In genomic region chr1:6037338-6037762, GRCh38 we compare ENCODE assay signal across 10 cellular contexts. TPM values are rescaled to one million over a fixed set of nuclear protein-coding genes. Genes with fewer than 3 reads are reported as not detected.
DNase-seq lines count a peak whose midpoint lies in the region; ATAC-seq and TF ChIP-seq lines count a peak whose summit lies in the region.
"Had no signal": no experiment of that assay in that cellular context is flagged by ENCODE, and none has a peak within 500 bp of the region (broad histone marks: within the 10 kb centered on the region; RNA-seq: fewer than 3 reads in every experiment).

No MANE protein-coding gene starts in this region.

- no peaks in the 10 kb centered on the region for H3K27me3 ChIP-seq in colonic mucosa

- intact Hi-C loops in colonic mucosa (cut with DNase I): no loop called here

- no peaks in the 10 kb centered on the region for H3K36me3 ChIP-seq in colonic mucosa
- H3K36me3 ChIP-seq: cardiac muscle cell had no signal

- no peak for TF ChIP-seq CTCF in colonic mucosa (IDR thresholded peaks at IDR 0.05)

- H3K4me3 Mint-ChIP-seq in activated CD8-positive, alpha-beta memory T cell treated with anti-CD3 and anti-CD28 coated beads, Interleukin-2, amount 10 ng/mL, durations not matched to agents 7 days and 5 days: peak overlapping the region; percentile 7
- no peak overlapping the region for H3K4me3 Mint-ChIP-seq in activated CD8-positive, alpha-beta T cell treated with anti-CD3 and anti-CD28 coated beads, Interleukin-2, amount 10 ng/mL, durations not matched to agents 7 days and 5 days

- H3K36me3 Mint-ChIP-seq in activated CD8-positive, alpha-beta memory T cell treated with anti-CD3 and anti-CD28 coated beads, Interleukin-2, amount 10 ng/mL, durations not matched to agents 7 days and 5 days: peaks cover 41% of the 10 kb centered on the region
- peaks cover 62% of the 10 kb centered on the region for H3K36me3 Mint-ChIP-seq in activated CD8-positive, alpha-beta T cell treated with anti-CD3 and anti-CD28 coated beads, Interleukin-2, amount 10 ng/mL, durations not matched to agents 7 days and 5 days (ENCODE audit: low read depth)

- peak; percentile 63 for DNase-seq in activated CD8-positive, alpha-beta memory T cell treated with anti-CD3 and anti-CD28 coated beads, Interleukin-2, amount 10 ng/mL, durations not matched to agents 7 days and 5 days
- DNase-seq in activated CD8-positive, alpha-beta memory T cell treated with anti-CD3 and anti-CD28 coated beads for 24 hours: no peak
- DNase-seq in activated CD8-positive, alpha-beta T cell treated with anti-CD3 and anti-CD28 coated beads, Interleukin-2, amount 10 ng/mL, durations not matched to agents 7 days and 5 days: peak; percentile 52
- DNase-seq in smooth muscle cell of the brain vasculature (ENCODE audit: low read depth, low spot score) (peak; percentile 43), colonic mucosa (no peak), globus pallidus (ENCODE audit: low spot score) (no peak), NCI-H2081 treated with DMSO at 0.1 percent for 48 hours (lab: John Stamatoyannopoulos, UW) (no peak)

- H3K4me1 Mint-ChIP-seq in activated CD8-positive, alpha-beta memory T cell treated with anti-CD3 and anti-CD28 coated beads, Interleukin-2, amount 10 ng/mL, durations not matched to agents 7 days and 5 days: peaks cover 69% of the 10 kb centered on the region
- peaks cover 80% of the 10 kb centered on the region for H3K4me1 Mint-ChIP-seq in activated CD8-positive, alpha-beta T cell treated with anti-CD3 and anti-CD28 coated beads, Interleukin-2, amount 10 ng/mL, durations not matched to agents 7 days and 5 days (ENCODE audit: low read depth)

- CTCF ChIA-PET in activated CD8-positive, alpha-beta memory T cell treated with anti-CD3 and anti-CD28 coated beads, Interleukin-2, amount 10 ng/mL, durations not matched to agents 7 days and 5 days (lab: Charles Lee): interaction anchor here (2.2 kb wide), 1 partner anchor 12 kb away, joined by 7 read pairs; no protein-coding TSS in a partner anchor
- CTCF ChIA-PET in activated CD8-positive, alpha-beta T cell treated with anti-CD3 and anti-CD28 coated beads, Interleukin-2, amount 10 ng/mL, durations not matched to agents 7 days and 5 days (lab: Charles Lee): interaction anchor here (1.1 to 1.8 kb wide), 2 partner anchors 16 to 43 kb away, joined by 3 to 7 read pairs; no protein-coding TSS in a partner anchor

- H3K9me3 Mint-ChIP-seq in activated CD8-positive, alpha-beta memory T cell treated with anti-CD3 and anti-CD28 coated beads, Interleukin-2, amount 10 ng/mL, durations not matched to agents 7 days and 5 days (ENCODE audit: low read depth): no peaks in the 10 kb centered on the region
- H3K9me3 Mint-ChIP-seq in activated CD8-positive, alpha-beta T cell treated with anti-CD3 and anti-CD28 coated beads, Interleukin-2, amount 10 ng/mL, durations not matched to agents 7 days and 5 days (ENCODE audit: insufficient read depth): no peaks in the 10 kb centered on the region

- POLR2A ChIA-PET in activated CD8-positive, alpha-beta T cell treated with anti-CD3 and anti-CD28 coated beads, Interleukin-2, amount 10 ng/mL, durations not matched to agents 7 days and 5 days (lab: Charles Lee): interaction anchor here (1.2 to 2.0 kb wide), 4 partner anchors 9 to 45 kb away, joined by 4 to 6 read pairs (median 5); partner anchors contain the start of gene NPHP4

- no peaks in the 10 kb centered on the region for H3K27me3 Mint-ChIP-seq in activated CD8-positive, alpha-beta memory T cell treated with anti-CD3 and anti-CD28 coated beads, Interleukin-2, amount 10 ng/mL, durations not matched to agents 7 days and 5 days
- no peaks in the 10 kb centered on the region for H3K27me3 Mint-ChIP-seq in activated CD8-positive, alpha-beta T cell treated with anti-CD3 and anti-CD28 coated beads, Interleukin-2, amount 10 ng/mL, durations not matched to agents 7 days and 5 days (ENCODE audit: low read depth)

- no peak overlapping the region for H3K9ac ChIP-seq in colonic mucosa (ENCODE audit: low read depth in 2 of 2, low read length in 2 of 2)
- H3K9ac ChIP-seq: parathyroid adenoma had no signal

- no peaks in the 10 kb centered on the region for H3K4me1 ChIP-seq in colonic mucosa
- H3K4me1 ChIP-seq: parathyroid adenoma had no signal

- no peaks in the 10 kb centered on the region for H3K9me3 ChIP-seq in colonic mucosa

- peak; percentile 68 for ATAC-seq in activated CD8-positive, alpha-beta memory T cell treated with anti-CD3 and anti-CD28 coated beads, Interleukin-2, amount 10 ng/mL, durations not matched to agents 7 days and 5 days
- ATAC-seq in HG03095 (IDR thresholded peaks at IDR 0.05; ENCODE audit: unreplicated experiment): peak; percentile 63
- peak; percentile 60 for ATAC-seq in activated CD8-positive, alpha-beta T cell treated with anti-CD3 and anti-CD28 coated beads, Interleukin-2, amount 10 ng/mL, durations not matched to agents 7 days and 5 days

- no peak overlapping the region for H3K27ac ChIP-seq in colonic mucosa
- H3K27ac ChIP-seq: cardiac muscle cell, parathyroid adenoma had no signal

- H3K27ac Mint-ChIP-seq in activated CD8-positive, alpha-beta memory T cell treated with anti-CD3 and anti-CD28 coated beads, Interleukin-2, amount 10 ng/mL, durations not matched to agents 7 days and 5 days: peak overlapping the region; percentile 85
- peak overlapping the region; percentile 84 for H3K27ac Mint-ChIP-seq in activated CD8-positive, alpha-beta T cell treated with anti-CD3 and anti-CD28 coated beads, Interleukin-2, amount 10 ng/mL, durations not matched to agents 7 days and 5 days

- no peak overlapping the region for H3K4me3 ChIP-seq in colonic mucosa
- H3K4me3 ChIP-seq: cardiac muscle cell had no signal

RNA-seq across cellular contexts. Expression of gene KCNAB2, which starts 8.3 kb away (rescaled TPM):
- 100 to 1,000 TPM; 248 to 368 TPM for total RNA-seq in activated CD8-positive, alpha-beta memory T cell treated with anti-CD3 and anti-CD28 coated beads, Interleukin-2, amount 10 ng/mL, durations not matched to agents 7 days and 5 days
- 100 to 1,000 TPM; 343 to 360 TPM for total RNA-seq in activated CD8-positive, alpha-beta T cell treated with anti-CD3 and anti-CD28 coated beads, Interleukin-2, amount 10 ng/mL, durations not matched to agents 7 days and 5 days
- 1 to 10 TPM; 4.7 to 6.4 TPM for total RNA-seq in colonic mucosa

RNA-seq across cellular contexts. Expression of gene NPHP4, which starts 45.1 kb away (rescaled TPM):
- 10 to 100 TPM; 15.4 to 20.3 TPM for total RNA-seq in activated CD8-positive, alpha-beta memory T cell treated with anti-CD3 and anti-CD28 coated beads, Interleukin-2, amount 10 ng/mL, durations not matched to agents 7 days and 5 days
- total RNA-seq in activated CD8-positive, alpha-beta T cell treated with anti-CD3 and anti-CD28 coated beads, Interleukin-2, amount 10 ng/mL, durations not matched to agents 7 days and 5 days: 10 to 100 TPM; 15.6 to 17.2 TPM
- 10 to 100 TPM in 1 of 2 donors, 1 to 10 TPM in 1; 6.2 to 15.9 TPM for total RNA-seq in colonic mucosa

Comparison
In these comparisons a context has a peak if more than half of its experiments do, and no peak if none do; other contexts are left out.
1. DNase-seq: peak in activated CD8-positive, alpha-beta memory T cell treated with anti-CD3 and anti-CD28 coated beads, Interleukin-2, amount 10 ng/mL, durations not matched to agents 7 days and 5 days (single experiment), activated CD8-positive, alpha-beta T cell treated with anti-CD3 and anti-CD28 coated beads, Interleukin-2, amount 10 ng/mL, durations not matched to agents 7 days and 5 days (single experiment) and smooth muscle cell of the brain vasculature (single experiment); none in activated CD8-positive, alpha-beta memory T cell treated with anti-CD3 and anti-CD28 coated beads for 24 hours (single experiment), colonic mucosa (single experiment), globus pallidus (single experiment) and NCI-H2081 treated with DMSO at 0.1 percent for 48 hours (single experiment).
2. RNA of gene KCNAB2, which starts 8.3 kb away (total RNA-seq): 248 to 368 TPM in activated CD8-positive, alpha-beta memory T cell treated with anti-CD3 and anti-CD28 coated beads, Interleukin-2, amount 10 ng/mL, durations not matched to agents 7 days and 5 days and 343 to 360 TPM in activated CD8-positive, alpha-beta T cell treated with anti-CD3 and anti-CD28 coated beads, Interleukin-2, amount 10 ng/mL, durations not matched to agents 7 days and 5 days; 4.7 to 6.4 TPM in colonic mucosa; every median in the first group is over 10 times any median in the second.
3. Peak in every context shown above with its lines, with median percentiles within 50 percentile points of each other: ATAC-seq.